In genomic region chr9:94286056-94286455, GRCh38 we compare ENCODE assay signal across 21 cellular contexts. TPM values are rescaled to one million over a fixed set of nuclear protein-coding genes. Genes with fewer than 3 reads are reported as not detected.
"Had no signal": no experiment of that assay in that cellular context is flagged by ENCODE, and none has a peak within 500 bp of the region (broad histone marks: within the 10 kb centered on the region; RNA-seq: fewer than 3 reads in every experiment).

No MANE protein-coding gene starts in this region.

- H3K9me3 Mint-ChIP-seq: type B pancreatic cell had no signal

- H3K36me3 ChIP-seq: pancreas had no signal

- DNase-seq: effector memory CD4-positive, alpha-beta T cell; gastrocnemius medialis; heart right ventricle; hypothalamus; islet precursor cell; left ventricle myocardium inferior; lower lobe of right lung; mesenchymal stem cell; midbrain; naive B cell; nephron progenitor cell; pancreas; right cardiac atrium; stimulated activated CD4-positive, alpha-beta T cell treated with anti-CD3 and anti-CD28 coated beads, Interleukin-2, amount 100 ng/mL, for 48 hours; stimulated activated naive CD4-positive, alpha-beta T cell treated with Interleukin-2 at 50 U/mL for 16 hours had no signal

- H3K4me3 ChIP-seq: gastrocnemius medialis, heart right ventricle, left ventricle myocardium inferior, lower lobe of right lung, pancreas, smooth muscle cell had no signal

- H3K9me3 ChIP-seq: gastrocnemius medialis, lower lobe of right lung, neutrophil, pancreas had no signal

- ATAC-seq: esophagus mucosa, gastrocnemius medialis, heart right ventricle, lower lobe of right lung, pancreas, right cardiac atrium had no signal

- H3K27ac ChIP-seq: gastrocnemius medialis, heart right ventricle, left ventricle myocardium inferior, lower lobe of right lung, neutrophil, pancreas had no signal

- H3K27me3 ChIP-seq: gastrocnemius medialis, heart right ventricle, neutrophil, pancreas had no signal

- H3K27me3 Mint-ChIP-seq: naive B cell, progenitor cell of endocrine pancreas, type B pancreatic cell had no signal

- H3K27ac Mint-ChIP-seq: naive B cell, nephron progenitor cell, progenitor cell of endocrine pancreas, type B pancreatic cell had no signal

- H3K4me2 ChIP-seq: smooth muscle cell had no signal

- H3K4me3 Mint-ChIP-seq: naive B cell, nephron progenitor cell, type B pancreatic cell had no signal

- H3K4me1 ChIP-seq: lower lobe of right lung, pancreas had no signal

RNA-seq across cellular contexts. Expression of gene NUTM2F, which starts 42.4 kb away (rescaled TPM):
- total RNA-seq: esophagus mucosa, fibroblast of lung, gastrocnemius medialis, heart right ventricle, left ventricle myocardium inferior, lower lobe of right lung, pancreas, progenitor cell of endocrine pancreas, right cardiac atrium had no signal
- polyA plus RNA-seq: fibroblast of lung, right cardiac atrium had no signal
